ENCODE assay signal across 8 cellular contexts in the genomic region with DNA sequence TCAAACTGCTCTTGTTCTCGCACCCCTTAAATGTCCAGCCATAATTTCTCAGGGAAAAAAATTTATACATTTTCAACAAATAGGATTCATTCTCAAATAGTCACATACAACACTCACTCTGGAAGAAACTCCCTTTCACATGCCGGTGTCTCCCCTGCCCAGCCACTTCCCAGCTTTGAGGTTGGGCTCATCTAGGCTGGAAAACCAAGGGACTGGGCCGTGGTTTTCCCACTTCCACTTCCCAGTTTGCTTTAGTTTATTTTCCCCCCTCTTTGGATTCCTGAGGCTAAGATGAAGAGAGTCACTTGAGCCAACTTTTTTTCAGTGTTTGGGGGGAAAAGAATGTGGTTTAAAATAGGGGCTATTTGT. TPM values are rescaled to one million over a fixed set of nuclear protein-coding genes. Genes with fewer than 3 reads are reported as not detected.
DNase-seq lines count a peak whose midpoint lies in the region; ATAC-seq and TF ChIP-seq lines count a peak whose summit lies in the region.

No MANE protein-coding gene starts in this region.

- in situ Hi-C loops in HAP-1 (cut with MboI; ENCODE audit: low sequenced_read_pairs) = no loop called here

- H3K36me3 Mint-ChIP-seq in activated T-helper 17 cell treated with anti-CD3 and anti-CD28 coated beads, Interleukin-2, amount 50 U/mL, for 72 hours (ENCODE audit: low read depth) = peaks cover 13% of the 10 kb centered on the region
- peaks cover 5% of the 10 kb centered on the region for H3K36me3 Mint-ChIP-seq in mesothelial cell of epicardium

- H3K27me3 ChIP-seq in HAP-1 (ENCODE audit: low read depth) = no peaks in the 10 kb centered on the region

- H3K27ac Mint-ChIP-seq in activated T-helper 17 cell treated with anti-CD3 and anti-CD28 coated beads, Interleukin-2, amount 50 U/mL, for 72 hours = peak overlapping the region; percentile 88
- peak overlapping the region; percentile 32 for H3K27ac Mint-ChIP-seq in mesothelial cell of epicardium

- ATAC-seq in activated T-helper 17 cell treated with anti-CD3 and anti-CD28 coated beads, Interleukin-2, amount 50 U/mL, for 72 hours (replicated peaks) = no peak
- ATAC-seq in GM21423 (IDR thresholded peaks at IDR 0.05; ENCODE audit: unreplicated experiment) (no peak), GM21528 (IDR thresholded peaks at IDR 0.05; ENCODE audit: low FRiP score, unreplicated experiment) (no peak)

- H3K4me3 Mint-ChIP-seq in activated T-helper 17 cell treated with anti-CD3 and anti-CD28 coated beads, Interleukin-2, amount 50 U/mL, for 72 hours = peak overlapping the region; percentile 87
- peak overlapping the region; percentile 96 for H3K4me3 Mint-ChIP-seq in mesothelial cell of epicardium

- H3K36me3 ChIP-seq in HAP-1 (replicated peaks) = no peaks in the 10 kb centered on the region

- peaks cover 18% of the 10 kb centered on the region for H3K4me1 ChIP-seq in HAP-1

- H3K9me3 Mint-ChIP-seq in activated T-helper 17 cell treated with anti-CD3 and anti-CD28 coated beads, Interleukin-2, amount 50 U/mL, for 72 hours = no peaks in the 10 kb centered on the region
- no peaks in the 10 kb centered on the region for H3K9me3 Mint-ChIP-seq in mesothelial cell of epicardium

- H3K9me3 ChIP-seq in HAP-1 = no peaks in the 10 kb centered on the region

- peaks cover 22% of the 10 kb centered on the region for H3K4me1 Mint-ChIP-seq in activated T-helper 17 cell treated with anti-CD3 and anti-CD28 coated beads, Interleukin-2, amount 50 U/mL, for 72 hours
- peaks cover 45% of the 10 kb centered on the region for H3K4me1 Mint-ChIP-seq in mesothelial cell of epicardium

- DNase-seq in AG10803 (ENCODE audit: low read depth) (peak; percentile 33), HAP-1 (ENCODE audit: low spot score in 2 of 2) (no peak), mesothelial cell of epicardium (ENCODE audit: low spot score in 2 of 2, unreplicated experiment in 2 of 2) (no peak), NCI-H2029 treated with DMSO at 0.1 percent for 48 hours (lab: John Stamatoyannopoulos, UW) (no peak)
- no peak for DNase-seq in activated effector memory CD4-positive, alpha-beta T cell treated with anti-CD3 and anti-CD28 coated beads, Interleukin-2, amount 50 U/mL, for 16 hours

- TF ChIP-seq CTCF in AG10803 (conservative IDR thresholded peaks at IDR 0.05; ENCODE audit: low read length) = no peak
- TF ChIP-seq CTCF in mesothelial cell of epicardium (IDR thresholded peaks at IDR 0.05; ENCODE audit: unreplicated experiment) = no peak

- no peaks in the 10 kb centered on the region for H3K27me3 Mint-ChIP-seq in activated T-helper 17 cell treated with anti-CD3 and anti-CD28 coated beads, Interleukin-2, amount 50 U/mL, for 72 hours
- no peaks in the 10 kb centered on the region for H3K27me3 Mint-ChIP-seq in mesothelial cell of epicardium (ENCODE audit: low read depth)

- H3K4me3 ChIP-seq in AG10803 (ENCODE audit: low read length) (peak overlapping the region; percentile 53), HAP-1 (peak overlapping the region; percentile 100)

RNA-seq across cellular contexts. Expression of gene IPO9, which starts 0.5 kb away (rescaled TPM):
- total RNA-seq in activated T-helper 17 cell treated with anti-CD3 and anti-CD28 coated beads, Interleukin-2, amount 50 U/mL, for 72 hours = 10 to 100 TPM; 54.3 to 70.2 TPM
- total RNA-seq in mesothelial cell of epicardium = 80.1 to 87.8 TPM (median 84.9 TPM) in 3 replicates
